Comparison of ENCODE assay signal across 1 cellular context in the genomic region with DNA sequence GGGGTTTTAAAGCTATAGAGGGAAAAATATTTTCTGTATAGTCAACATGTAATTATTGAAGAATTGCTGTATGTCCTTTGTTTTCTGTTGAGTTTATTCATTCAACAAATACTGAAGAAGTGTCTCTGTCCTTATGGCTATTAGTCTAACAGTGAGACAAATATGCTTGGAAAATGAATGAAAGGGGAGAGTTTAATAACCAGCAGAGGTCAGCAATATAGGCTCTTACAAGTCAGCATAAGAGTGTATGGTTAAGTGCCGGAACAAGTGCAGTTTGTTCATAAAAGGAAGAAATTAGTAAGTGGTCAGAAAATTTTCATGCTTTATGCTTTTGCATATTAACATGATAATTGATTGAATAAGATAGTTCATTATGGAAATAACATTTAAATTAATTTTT.
TF ChIP-seq lines count a peak whose summit lies in the region.

No MANE protein-coding gene starts in this region.

TF ChIP-seq in A549, 52 proteins besides CTCF, POLR2A, EP300 and RAD21:
- peak; percentile 60 for TF ChIP-seq MAFK (IDR thresholded peaks at IDR 0.05; ENCODE audit: partially characterized antibody)
- TF ChIP-seq EHF (CRISPR knock-in tag; IDR thresholded peaks at IDR 0.05) = no peak
- 0 out of 3 replicates have a peak, but pooled peaks have one; percentile 18 for TF ChIP-seq SMC3 (IDR thresholded peaks at IDR 0.05)
- no peak for TF ChIP-seq TP53 (CRISPR knock-in tag; IDR thresholded peaks at IDR 0.05)
TF ChIP-seq in A549: peak in this region for 2.
